Comparison of ENCODE assay signal across 5 cellular contexts in genomic region chr2:12584337-12584736, GRCh38.
"Had no signal": no experiment of that assay in that cellular context is flagged by ENCODE, and none has a peak within 500 bp of the region (broad histone marks: within the 10 kb centered on the region; RNA-seq: fewer than 3 reads in every experiment).

No MANE protein-coding gene starts in this region.

- H3K4me3 ChIP-seq: GM23338, K562 had no signal

- DNase-seq: H9, HCEC 1CT, IMR-90 had no signal

- H3K4me3 Mint-ChIP-seq: GM23338, H9 had no signal

- H3K27ac Mint-ChIP-seq: GM23338, H9 had no signal

- H3K9me3 Mint-ChIP-seq: GM23338, H9 had no signal

- H2AFZ ChIP-seq: GM23338 had no signal

- H3K4me2 ChIP-seq: GM23338 had no signal

- ATAC-seq: GM23338, K562 had no signal

- H3K4me1 Mint-ChIP-seq: GM23338 had no signal
